In the genomic region with DNA sequence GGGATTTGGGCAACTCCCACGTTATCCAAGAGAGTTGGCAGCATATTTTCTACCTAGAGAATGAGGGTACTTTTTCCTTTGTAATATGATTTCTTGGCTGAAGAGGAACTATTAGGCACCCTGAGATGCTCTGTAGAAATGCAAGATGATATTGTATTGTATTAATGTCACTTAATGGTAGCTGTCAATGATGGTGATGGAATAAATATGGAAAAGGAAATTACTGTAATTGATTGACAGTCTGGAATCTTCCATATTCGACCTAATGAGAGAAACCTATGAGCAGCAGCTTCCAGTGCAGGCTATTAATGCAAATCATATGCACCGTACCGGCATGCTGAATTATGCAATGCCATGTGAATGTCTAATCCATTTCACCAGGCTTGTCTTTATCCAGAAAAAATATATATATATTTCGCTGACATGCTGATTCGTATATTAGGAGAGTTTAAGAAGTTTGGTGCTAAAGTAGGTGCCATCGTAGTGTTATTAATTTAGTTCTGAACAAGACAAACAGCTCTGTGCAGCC, we compare ENCODE assay signal across 29 cellular contexts.
DNase-seq lines count a peak whose midpoint lies in the region; FAIRE-seq and TF ChIP-seq lines count a peak whose summit lies in the region.
"Had no signal": no experiment of that assay in that cellular context is flagged by ENCODE, and none has a peak within 500 bp of the region (broad histone marks: within the 10 kb centered on the region; RNA-seq: fewer than 3 reads in every experiment).

No MANE protein-coding gene starts in this region.

- TF ChIP-seq EP300 in neural cell (conservative IDR thresholded peaks at IDR 0.05; ENCODE audit: poor library complexity, severe bottlenecking), result peak; percentile 75

- TF ChIP-seq POLR2A in GM12891 (IDR thresholded peaks at IDR 0.05; ENCODE audit: low read depth, low read length), result no peak

- H3K36me3 ChIP-seq in SK-N-MC (ENCODE audit: insufficient read depth, low read length) (no peaks in the 10 kb centered on the region), neural cell (ENCODE audit: insufficient read depth, low read length) (no peaks in the 10 kb centered on the region)
- H3K36me3 ChIP-seq: BLaER1 treated with 17β-estradiol and CSF1 and Interleukin-3, amounts not matched to agents 10 nM and 100 nM had no signal

- no peak overlapping the region for H3K27ac Mint-ChIP-seq in activated naive CD8-positive, alpha-beta T cell treated with anti-CD3 and anti-CD28 coated beads for 36 hours
- H3K27ac Mint-ChIP-seq: B cell; CD14-positive monocyte; CD4-positive, alpha-beta memory T cell had no signal

- H3K27ac ChIP-seq in SK-N-MC (peak overlapping the region; percentile 76), neural cell (ENCODE audit: low read length) (peak overlapping the region; percentile 54)
- H3K27ac ChIP-seq: BLaER1 treated with 17β-estradiol and CSF1 and Interleukin-3, amounts not matched to agents 10 nM and 100 nM had no signal

- CTCF ChIA-PET in GM10248 (lab: Yijun Ruan, JAX), result no interaction called here

- H3K36me3 Mint-ChIP-seq in activated naive CD8-positive, alpha-beta T cell treated with anti-CD3 and anti-CD28 coated beads for 36 hours, result peaks cover 2% of the 10 kb centered on the region
- H3K36me3 Mint-ChIP-seq: CD4-positive, alpha-beta memory T cell; CD4-positive, CD25-positive, alpha-beta regulatory T cell; CD8-positive, alpha-beta memory T cell had no signal

- peaks cover 24% of the 10 kb centered on the region for H3K4me1 Mint-ChIP-seq in activated naive CD8-positive, alpha-beta T cell treated with anti-CD3 and anti-CD28 coated beads for 36 hours

- no peaks in the 10 kb centered on the region for H3K79me2 ChIP-seq in neural cell (replicated peaks; ENCODE audit: insufficient read depth, low read length)

- H3F3A ChIP-seq in neural cell (ENCODE audit: insufficient read depth, low read length, poor library complexity, severe bottlenecking), result no peaks in the 10 kb centered on the region

- POLR2A ChIA-PET in GM10248 (lab: Yijun Ruan, JAX), result interaction anchor here (0.6 kb wide), 1 partner anchor 428 kb away, joined by 3 read pairs; no protein-coding TSS in a partner anchor

- H3K9me3 Mint-ChIP-seq in activated naive CD8-positive, alpha-beta T cell treated with anti-CD3 and anti-CD28 coated beads for 36 hours, result peaks cover 6% of the 10 kb centered on the region
- H3K9me3 Mint-ChIP-seq: CD4-positive, alpha-beta memory T cell; CD8-positive, alpha-beta memory T cell had no signal

- H3K9me2 ChIP-seq in neural cell (ENCODE audit: insufficient read depth, low read length), result no peaks in the 10 kb centered on the region

- H3K9me3 ChIP-seq in SK-N-MC (ENCODE audit: low read depth, low read length) (no peaks in the 10 kb centered on the region), neural cell (ENCODE audit: low read length) (no peaks in the 10 kb centered on the region)

- TF ChIP-seq CTCF in AG10803 (conservative IDR thresholded peaks at IDR 0.05; ENCODE audit: low read length) (no peak), neural cell (IDR thresholded peaks at IDR 0.05; ENCODE audit: poor library complexity, severe bottlenecking) (no peak), GM10248 (IDR thresholded peaks at IDR 0.05; ENCODE audit: control extremely low read depth, extremely low read depth, low read depth, missing control alignments) (no peak)

- no peaks in the 10 kb centered on the region for H3K27me3 ChIP-seq in neural cell (ENCODE audit: insufficient read depth, low read depth, low read length)
- H3K27me3 ChIP-seq: BLaER1 treated with 17β-estradiol and CSF1 and Interleukin-3, amounts not matched to agents 10 nM and 100 nM had no signal

- H3K4me2 ChIP-seq in neural cell (ENCODE audit: low read length), result no peak overlapping the region
- H3K4me2 ChIP-seq: BLaER1 treated with 17β-estradiol and CSF1 and Interleukin-3, amounts not matched to agents 10 nM and 100 nM had no signal

- H3K4me3 ChIP-seq in AG10803 (ENCODE audit: low read length) (no peak overlapping the region), SK-N-MC (no peak overlapping the region), neural cell (ENCODE audit: low read length) (no peak overlapping the region)
- H3K4me3 ChIP-seq: BLaER1 treated with 17β-estradiol and CSF1 and Interleukin-3, amounts not matched to agents 10 nM and 100 nM had no signal

- peak; percentile 24 for DNase-seq in AG10803 (ENCODE audit: low read depth)
- no peak for DNase-seq in GM12891 (ENCODE audit: insufficient read length, low spot score)
- peak; percentile 72 for DNase-seq in SK-N-MC (ENCODE audit: low read depth, low spot score)
- DNase-seq in C1 segment of cervical spinal cord (lab: John Stamatoyannopoulos, UW), result no peak
- DNase-seq in activated naive CD8-positive, alpha-beta T cell treated with anti-CD3 and anti-CD28 coated beads for 36 hours, result no peak
- DNase-seq in germinal center (ENCODE audit: low spot score), result no peak
- no peak for DNase-seq in GM10248 (ENCODE audit: extremely low spot score)
- DNase-seq: 8988T; ACHN; AML-193; CD4-positive, alpha-beta memory T cell; CD4-positive, CD25-positive, alpha-beta regulatory T cell; CD8-positive, alpha-beta memory T cell; COR-L47; DMS 273 treated with DMSO at 0.1 percent for 48 hours; DMS153; DMS53; DMS79; DND-41; EL; GDM1 had no signal

- peak; percentile 9 for FAIRE-seq in GM12891 (lab: Jason Lieb, UNC)
- FAIRE-seq: A204.1, GM12892, GM18507, GM19239 had no signal

- H4K20me1 ChIP-seq in neural cell (ENCODE audit: insufficient read depth), result no peaks in the 10 kb centered on the region
- H4K20me1 ChIP-seq: BLaER1 treated with 17β-estradiol and CSF1 and Interleukin-3, amounts not matched to agents 10 nM and 100 nM had no signal

- TF ChIP-seq RAD21 in neural cell (conservative IDR thresholded peaks at IDR 0.05), result peak; percentile 20

- H3K4me3 Mint-ChIP-seq in activated naive CD8-positive, alpha-beta T cell treated with anti-CD3 and anti-CD28 coated beads for 36 hours, result no peak overlapping the region
- H3K4me3 Mint-ChIP-seq: B cell; CD14-positive monocyte; CD4-positive, alpha-beta memory T cell; CD4-positive, CD25-positive, alpha-beta regulatory T cell; CD8-positive, alpha-beta memory T cell had no signal

- H2AFZ ChIP-seq in neural cell (ENCODE audit: low read depth, low read length), result no peak overlapping the region

- peak overlapping the region; percentile 40 for H3K9ac ChIP-seq in SK-N-MC (ENCODE audit: insufficient read length)
- no peak overlapping the region for H3K9ac ChIP-seq in neural cell (ENCODE audit: low read length)
- H3K9ac ChIP-seq: BLaER1 treated with 17β-estradiol and CSF1 and Interleukin-3, amounts not matched to agents 10 nM and 100 nM had no signal

- no peaks in the 10 kb centered on the region for H3K27me3 Mint-ChIP-seq in activated naive CD8-positive, alpha-beta T cell treated with anti-CD3 and anti-CD28 coated beads for 36 hours
- H3K27me3 Mint-ChIP-seq: B cell; CD4-positive, CD25-positive, alpha-beta regulatory T cell had no signal

TF ChIP-seq in GM12891, 5 proteins besides CTCF, POLR2A, EP300 and RAD21:
- TF ChIP-seq POU2F2 (IDR thresholded peaks at IDR 0.05; ENCODE audit: low read depth, low read length) (no peak), POLR2AphosphoS5 (IDR thresholded peaks at IDR 0.05; ENCODE audit: low read depth, low read length) (no peak), TAF1 (IDR thresholded peaks at IDR 0.05; ENCODE audit: low read depth, low read length) (no peak), SPI1 (IDR thresholded peaks at IDR 0.05; ENCODE audit: low read depth, low read length) (no peak), PAX5 (IDR thresholded peaks at IDR 0.05; ENCODE audit: insufficient read depth, low read length, severe bottlenecking) (no peak)
TF ChIP-seq in GM12891: peak in this region for 0.

TF ChIP-seq in neural cell, 6 proteins besides CTCF, POLR2A, EP300 and RAD21:
- TF ChIP-seq SMC3 (conservative IDR thresholded peaks at IDR 0.05; ENCODE audit: poor library complexity) (no peak), TAF1 (IDR thresholded peaks at IDR 0.05; ENCODE audit: low read depth) (no peak), POLR2AphosphoS5 (IDR thresholded peaks at IDR 0.05) (peak; percentile 76)
- TF ChIP-seq, protein P1, sequence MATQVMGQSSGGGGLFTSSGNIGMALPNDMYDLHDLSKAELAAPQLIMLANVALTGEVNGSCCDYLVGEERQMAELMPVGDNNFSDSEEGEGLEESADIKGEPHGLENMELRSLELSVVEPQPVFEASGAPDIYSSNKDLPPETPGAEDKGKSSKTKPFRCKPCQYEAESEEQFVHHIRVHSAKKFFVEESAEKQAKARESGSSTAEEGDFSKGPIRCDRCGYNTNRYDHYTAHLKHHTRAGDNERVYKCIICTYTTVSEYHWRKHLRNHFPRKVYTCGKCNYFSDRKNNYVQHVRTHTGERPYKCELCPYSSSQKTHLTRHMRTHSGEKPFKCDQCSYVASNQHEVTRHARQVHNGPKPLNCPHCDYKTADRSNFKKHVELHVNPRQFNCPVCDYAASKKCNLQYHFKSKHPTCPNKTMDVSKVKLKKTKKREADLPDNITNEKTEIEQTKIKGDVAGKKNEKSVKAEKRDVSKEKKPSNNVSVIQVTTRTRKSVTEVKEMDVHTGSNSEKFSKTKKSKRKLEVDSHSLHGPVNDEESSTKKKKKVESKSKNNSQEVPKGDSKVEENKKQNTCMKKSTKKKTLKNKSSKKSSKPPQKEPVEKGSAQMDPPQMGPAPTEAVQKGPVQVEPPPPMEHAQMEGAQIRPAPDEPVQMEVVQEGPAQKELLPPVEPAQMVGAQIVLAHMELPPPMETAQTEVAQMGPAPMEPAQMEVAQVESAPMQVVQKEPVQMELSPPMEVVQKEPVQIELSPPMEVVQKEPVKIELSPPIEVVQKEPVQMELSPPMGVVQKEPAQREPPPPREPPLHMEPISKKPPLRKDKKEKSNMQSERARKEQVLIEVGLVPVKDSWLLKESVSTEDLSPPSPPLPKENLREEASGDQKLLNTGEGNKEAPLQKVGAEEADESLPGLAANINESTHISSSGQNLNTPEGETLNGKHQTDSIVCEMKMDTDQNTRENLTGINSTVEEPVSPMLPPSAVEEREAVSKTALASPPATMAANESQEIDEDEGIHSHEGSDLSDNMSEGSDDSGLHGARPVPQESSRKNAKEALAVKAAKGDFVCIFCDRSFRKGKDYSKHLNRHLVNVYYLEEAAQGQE (IDR thresholded peaks at IDR 0.05; ENCODE audit: borderline replicate concordance), result peak; percentile 71

Comparison
In these comparisons a context has a peak if more than half of its experiments do, and no peak if none do; other contexts are left out.
1. DNase-seq: peak in AG10803 (single experiment) and SK-N-MC (single experiment); none in GM12891 (single experiment), C1 segment of cervical spinal cord (0 of 14), activated naive CD8-positive, alpha-beta T cell treated with anti-CD3 and anti-CD28 coated beads for 36 hours (single experiment), germinal center (single experiment) and GM10248 (single experiment).